Comparison of ENCODE assay signal across 16 cellular contexts in genomic region chr5:179930788-179931473, GRCh38.
"Had no signal": no experiment of that assay in that cellular context is flagged by ENCODE, and none has a peak within 500 bp of the region (broad histone marks: within the 10 kb centered on the region; RNA-seq: fewer than 3 reads in every experiment).

No MANE protein-coding gene starts in this region.

- H3K27me3 ChIP-seq: colonic mucosa, hepatocyte, sigmoid colon, spleen had no signal

- H3K36me3 ChIP-seq: colonic mucosa, sigmoid colon, spleen had no signal

- H3K9me3 ChIP-seq: colonic mucosa, mucosa of descending colon, sigmoid colon, spleen had no signal

- H3K27ac ChIP-seq: colonic mucosa, hepatocyte, sigmoid colon, spleen had no signal

- DNase-seq: activated CD4-positive, alpha-beta T cell treated with anti-CD3 and anti-CD28 coated beads for 48 hours; activated CD4-positive, CD25-positive, alpha-beta regulatory T cell; activated CD8-positive, alpha-beta memory T cell treated with anti-CD3 and anti-CD28 coated beads, Interleukin-2, amount 50 U/mL, for 4 hours; activated CD8-positive, alpha-beta T cell treated with anti-CD3 and anti-CD28 coated beads for 36 hours; activated naive CD4-positive, alpha-beta T cell treated with anti-CD3 and anti-CD28 coated beads for 36 hours; activated T-cell treated with anti-CD3 and anti-CD28 coated beads, Interleukin-2, amount 50 U/mL, for 4 hours; colonic mucosa; mesenchymal stem cell; mucosa of descending colon; naive B cell; sigmoid colon; spleen; stimulated activated naive B cell treated with anti-CD40 and anti-IgM and Interleukin-4, amounts not matched to agents 10 μg/mL and 1 μg/mL and 100 μg/mL, for 72 hours; T-helper 1 cell; T-helper 9 cell had no signal

- H3K4me1 ChIP-seq: colonic mucosa, sigmoid colon, spleen had no signal

- H3K4me3 ChIP-seq: colonic mucosa, hepatocyte, mucosa of descending colon, sigmoid colon, spleen had no signal
